13 cellular contexts compared by ENCODE assay signal in genomic region chr19:56104423-56104822, GRCh38. TPM values are rescaled to one million over a fixed set of nuclear protein-coding genes. Genes with fewer than 3 reads are reported as not detected.
DNase-seq lines count a peak whose midpoint lies in the region; ATAC-seq, FAIRE-seq and TF ChIP-seq lines count a peak whose summit lies in the region.
"Had no signal": no experiment of that assay in that cellular context is flagged by ENCODE, and none has a peak within 500 bp of the region (broad histone marks: within the 10 kb centered on the region; RNA-seq: fewer than 3 reads in every experiment).

No MANE protein-coding gene starts in this region.

- no peak for DNase-seq in GM12891 (ENCODE audit: insufficient read length, low spot score)
- no peak for DNase-seq in activated B cell treated with CpG ODN at 0.5 μM for 24 hours
- DNase-seq in memory B cell (ENCODE audit: low spot score in 2 of 2), result no peak
- peak; percentile 73 for DNase-seq in spleen
- no peak for DNase-seq in amygdala (lab: John Stamatoyannopoulos, UW)
- DNase-seq in psoas muscle, result no peak

- H3K4me3 ChIP-seq in spleen, result peak overlapping the region in 1 of 8 donors; percentile 41
- no peak overlapping the region for H3K4me3 ChIP-seq in psoas muscle
- H3K4me3 ChIP-seq: GM12878, GM23248 had no signal

- no peaks in the 10 kb centered on the region for H3K27me3 ChIP-seq in spleen (replicated peaks in 1 of 7)
- no peaks in the 10 kb centered on the region for H3K27me3 ChIP-seq in psoas muscle (ENCODE audit: insufficient read depth in 3 of 3, low read length in 2 of 3)
- H3K27me3 ChIP-seq: foreskin keratinocyte had no signal

- H3K27ac Mint-ChIP-seq in activated B cell treated with CpG ODN at 0.5 μM for 24 hours (peak overlapping the region; percentile 70), memory B cell (peak overlapping the region; percentile 45)

- peak; percentile 51 for FAIRE-seq in GM12891 (lab: Jason Lieb, UNC)
- FAIRE-seq: GM12878 had no signal

- H3K9me3 Mint-ChIP-seq in activated B cell treated with CpG ODN at 0.5 μM for 24 hours (no peaks in the 10 kb centered on the region), memory B cell (no peaks in the 10 kb centered on the region)
- H3K9me3 Mint-ChIP-seq: activated T-cell treated with anti-CD3 and anti-CD28 coated beads, Interleukin-2, amount 50 U/mL, for 4 hours; CD8-positive, alpha-beta memory T cell had no signal

- TF ChIP-seq CTCF in activated B cell treated with CpG ODN at 0.5 μM for 24 hours (IDR thresholded peaks at IDR 0.05) (no peak), spleen (IDR thresholded peaks at IDR 0.05 in 8 of 11, conservative IDR thresholded peaks at IDR 0.05 in 3 of 11) (no peak), psoas muscle (IDR thresholded peaks at IDR 0.05) (no peak)

- H3K4me3 Mint-ChIP-seq in activated B cell treated with CpG ODN at 0.5 μM for 24 hours, result no peak overlapping the region
- H3K4me3 Mint-ChIP-seq in memory B cell, result no peak overlapping the region
- H3K4me3 Mint-ChIP-seq: activated T-cell treated with anti-CD3 and anti-CD28 coated beads, Interleukin-2, amount 50 U/mL, for 4 hours; CD8-positive, alpha-beta memory T cell had no signal

- H3K9me3 ChIP-seq in spleen (no peaks in the 10 kb centered on the region), psoas muscle (no peaks in the 10 kb centered on the region)

- intact Hi-C loops in activated B cell treated with CpG ODN at 0.5 μM for 24 hours (cut with micrococcal nuclease) (no loop called here), spleen (cut with DNase I; ENCODE audit: low total_unique reads) (no loop called here), psoas muscle (cut with DNase I) (no loop called here)

- 91 to 96% (median 94%) methylated on average over 20 to 29 of the region's 29 CpGs for WGBS in spleen, 5 donors
- 95 to 98% (median 97%) methylated on average over 25 to 28 of the region's 29 CpGs for WGBS in psoas muscle, 3 donors

- H3K4me1 Mint-ChIP-seq in activated B cell treated with CpG ODN at 0.5 μM for 24 hours, result peaks cover 47% of the 10 kb centered on the region
- peaks cover 29% of the 10 kb centered on the region for H3K4me1 Mint-ChIP-seq in memory B cell

- H3K36me3 ChIP-seq in spleen (peaks cover 0 to 63% (median 30%) of the 10 kb centered on the region in 6 donors), psoas muscle (ENCODE audit: insufficient read depth in 1 of 2, low read depth in 1 of 2) (peaks cover 0 to 19% of the 10 kb centered on the region in 2 donors)

- H3K27ac ChIP-seq in spleen, result peak overlapping the region in 5 of 8 donors; percentile 52 to 99 (median 91)
- no peak overlapping the region for H3K27ac ChIP-seq in psoas muscle
- H3K27ac ChIP-seq: foreskin keratinocyte, GM23248 had no signal

- CTCF ChIA-PET in activated B cell treated with CpG ODN at 0.5 μM for 24 hours (lab: Charles Lee), result interaction anchor here (0.9 to 2.1 kb wide), 5 partner anchors 14 to 229 kb away, joined by 3 to 13 read pairs (median 4); no protein-coding TSS in a partner anchor

- ATAC-seq in activated B cell treated with CpG ODN at 0.5 μM for 24 hours (ENCODE audit: low read depth), result no peak
- ATAC-seq in memory B cell (ENCODE audit: low read depth), result no peak
- no peak for ATAC-seq in GM18867 (IDR thresholded peaks at IDR 0.05; ENCODE audit: unreplicated experiment)
- no peak for ATAC-seq in GM21529 (IDR thresholded peaks at IDR 0.05; ENCODE audit: unreplicated experiment)
- ATAC-seq in psoas muscle, result no peak

- H3K27me3 Mint-ChIP-seq in activated B cell treated with CpG ODN at 0.5 μM for 24 hours (no peaks in the 10 kb centered on the region), memory B cell (no peaks in the 10 kb centered on the region)

- H3K4me1 ChIP-seq in spleen (peaks cover 27 to 88% (median 77%) of the 10 kb centered on the region in 6 donors), psoas muscle (peaks cover 25% of the 10 kb centered on the region)

- TF ChIP-seq POLR2A in GM12891 (IDR thresholded peaks at IDR 0.05; ENCODE audit: low read depth, low read length), result no peak
- no peak for TF ChIP-seq POLR2A in spleen (IDR thresholded peaks at IDR 0.05)

- peaks cover 36% of the 10 kb centered on the region for H3K36me3 Mint-ChIP-seq in activated B cell treated with CpG ODN at 0.5 μM for 24 hours (ENCODE audit: low read depth)
- H3K36me3 Mint-ChIP-seq in memory B cell, result peaks cover 17% of the 10 kb centered on the region

- POLR2A ChIA-PET in activated B cell treated with CpG ODN at 0.5 μM for 24 hours (lab: Charles Lee), result interaction anchor here (1.4 kb wide), 2 partner anchors 13 to 17 kb away, joined by 3 to 9 read pairs; partner anchors contain the start of gene ZNF787

TF ChIP-seq in GM12891, 5 proteins besides CTCF, POLR2A, EP300 and RAD21:
- TF ChIP-seq POU2F2 (IDR thresholded peaks at IDR 0.05; ENCODE audit: low read depth, low read length), result no peak
TF ChIP-seq in GM12891: peak in this region for 0.

RNA-seq across cellular contexts. Expression of gene ZNF787, which starts 16.7 kb away (rescaled TPM):
- polyA plus RNA-seq in GM12891 (2012; ENCODE audit: low read depth, missing spikeins), result 16.4 TPM
- total RNA-seq in activated B cell treated with CpG ODN at 0.5 μM for 24 hours, result 40.8 and 42.3 TPM in 2 replicates
- total RNA-seq in spleen, result 10 to 100 TPM; 18.0 to 53.8 (median 42.8) TPM
- 10 to 100 TPM; 16.6 to 39.0 (median 21.1) TPM for polyA plus RNA-seq in spleen
- total RNA-seq in psoas muscle, result 10 to 100 TPM; 33.3 to 62.7 (median 54.2) TPM
- 10 to 100 TPM; 27.3 to 56.6 (median 49.1) TPM for polyA plus RNA-seq in psoas muscle

RNA-seq across cellular contexts. Expression of gene ZNF444, which starts 36.7 kb away (rescaled TPM):
- polyA plus RNA-seq in GM12891 (2012; ENCODE audit: low read depth, missing spikeins), result 15.0 TPM
- 28.1 and 32.1 TPM in 2 replicates for total RNA-seq in activated B cell treated with CpG ODN at 0.5 μM for 24 hours
- 10 to 100 TPM; 17.0 to 27.9 (median 23.1) TPM for total RNA-seq in spleen
- polyA plus RNA-seq in spleen, result 10 to 100 TPM; 17.0 to 35.1 (median 22.6) TPM
- total RNA-seq in psoas muscle, result 10 to 100 TPM; 12.0 to 20.6 (median 16.6) TPM
- polyA plus RNA-seq in psoas muscle, result 10 to 100 TPM; 14.1 to 22.4 (median 14.7) TPM
